Comparison of ENCODE assay signal across 8 cellular contexts in genomic region chr16:87388818-87389134, GRCh38. TPM values are rescaled to one million over a fixed set of nuclear protein-coding genes. Genes with fewer than 3 reads are reported as not detected.
DNase-seq lines count a peak whose midpoint lies in the region; ATAC-seq and TF ChIP-seq lines count a peak whose summit lies in the region.

No MANE protein-coding gene starts in this region.

- ATAC-seq in left ventricle myocardium superior, result no peak
- no peak for ATAC-seq in naive thymus-derived CD4-positive, alpha-beta T cell
- no peak for ATAC-seq in HG02610 (IDR thresholded peaks at IDR 0.05; ENCODE audit: unreplicated experiment)
- ATAC-seq in GM19455 (IDR thresholded peaks at IDR 0.05; ENCODE audit: unreplicated experiment), result no peak

- POLR2A ChIA-PET in naive thymus-derived CD4-positive, alpha-beta T cell (lab: Charles Lee), result interaction anchor here (0.6 to 1.5 kb wide), 10 partner anchors 9 to 562 kb away, joined by 3 to 5 read pairs (median 3); partner anchors contain the start of genes BANP, C16orf95 and KLHDC4

- H3K27ac Mint-ChIP-seq in brain, result peak overlapping the region; percentile 96 to 100 (median 99)
- peak overlapping the region; percentile 87 to 99 (median 96) for H3K27ac Mint-ChIP-seq in naive thymus-derived CD4-positive, alpha-beta T cell

- H3K4me3 Mint-ChIP-seq in brain, result peak overlapping the region; percentile 75 to 89 (median 81)
- peak overlapping the region in 9 of 10 donors; percentile 64 to 78 (median 70) for H3K4me3 Mint-ChIP-seq in naive thymus-derived CD4-positive, alpha-beta T cell

- H3K27me3 ChIP-seq in left ventricle myocardium inferior (ENCODE audit: low read depth), result no peaks in the 10 kb centered on the region
- no peaks in the 10 kb centered on the region for H3K27me3 ChIP-seq in naive thymus-derived CD4-positive, alpha-beta T cell (ENCODE audit: control insufficient read depth in 2 of 2, insufficient read depth in 2 of 2, low read length in 2 of 2)

- intact Hi-C loops in left ventricle myocardium inferior (cut with micrococcal nuclease), result no loop called here
- intact Hi-C loops in left ventricle myocardium superior (cut with micrococcal nuclease), result no loop called here
- intact Hi-C loops in naive thymus-derived CD4-positive, alpha-beta T cell (cut with micrococcal nuclease), result loop anchor here (1.0 to 10.0 kb wide), 9 partner anchors 71 to 1066 kb away; partner anchors contain the start of genes C16orf95 (in 2 of the 2), ZCCHC14 (in 2 of the 2), BANP (in 1 of the 2) and FOXC2 (in 1 of the 2)

- H3K36me3 ChIP-seq in left ventricle myocardium inferior, result no peaks in the 10 kb centered on the region
- H3K36me3 ChIP-seq in naive thymus-derived CD4-positive, alpha-beta T cell (ENCODE audit: control insufficient read depth in 2 of 3, insufficient read depth in 3 of 3, low read length in 3 of 3), result peaks cover 0 to 5% (median 0%) of the 10 kb centered on the region in 3 experiments

- H3K4me3 ChIP-seq in left ventricle myocardium inferior, result peak overlapping the region; percentile 51
- peak overlapping the region; percentile 27 for H3K4me3 ChIP-seq in naive thymus-derived CD4-positive, alpha-beta T cell (ENCODE audit: low read length)

- H3K36me3 Mint-ChIP-seq in brain, result peaks cover 8% of the 10 kb centered on the region
- peaks cover 0 to 4% (median 0%) of the 10 kb centered on the region in 5 donors for H3K36me3 Mint-ChIP-seq in naive thymus-derived CD4-positive, alpha-beta T cell

- peaks cover 60% of the 10 kb centered on the region for H3K4me1 ChIP-seq in left ventricle myocardium inferior
- peaks cover 22 to 34% of the 10 kb centered on the region in 2 donors for H3K4me1 ChIP-seq in naive thymus-derived CD4-positive, alpha-beta T cell (ENCODE audit: control insufficient read depth in 2 of 2, insufficient read depth in 2 of 2, low read length in 2 of 2)

- peaks cover 59% of the 10 kb centered on the region for H3K4me1 Mint-ChIP-seq in brain
- H3K4me1 Mint-ChIP-seq in naive thymus-derived CD4-positive, alpha-beta T cell, result peaks cover 21 to 60% (median 50%) of the 10 kb centered on the region in 7 donors

- TF ChIP-seq CTCF in left ventricle myocardium inferior (IDR thresholded peaks at IDR 0.05; ENCODE audit: borderline replicate concordance) (no peak), brain (conservative IDR thresholded peaks at IDR 0.05) (no peak)

- DNase-seq in left ventricle myocardium inferior, result no peak
- DNase-seq in left ventricle myocardium superior, result no peak
- DNase-seq in naive thymus-derived CD4-positive, alpha-beta T cell, result no peak
- no peak for DNase-seq in retina
- DNase-seq in NCI-H1694 (lab: John Stamatoyannopoulos, UW), result no peak

- H3K9me3 ChIP-seq in left ventricle myocardium inferior (replicated peaks), result no peaks in the 10 kb centered on the region
- no peaks in the 10 kb centered on the region for H3K9me3 ChIP-seq in naive thymus-derived CD4-positive, alpha-beta T cell (ENCODE audit: control insufficient read depth in 2 of 3, low read length in 3 of 3)

- peaks cover 8% of the 10 kb centered on the region for H3K27me3 Mint-ChIP-seq in brain
- peaks cover 0 to 2% (median 0%) of the 10 kb centered on the region in 5 donors for H3K27me3 Mint-ChIP-seq in naive thymus-derived CD4-positive, alpha-beta T cell

- H3K9me3 Mint-ChIP-seq in brain, result peaks cover 0 to 3% (median 0%) of the 10 kb centered on the region in 5 experiments
- peaks cover 0 to 4% (median 0%) of the 10 kb centered on the region in 11 donors for H3K9me3 Mint-ChIP-seq in naive thymus-derived CD4-positive, alpha-beta T cell

- CTCF ChIA-PET in naive thymus-derived CD4-positive, alpha-beta T cell (lab: Charles Lee), result interaction anchor here (0.6 kb wide), 1 partner anchor 1174 kb away, joined by 3 read pairs; no protein-coding TSS in a partner anchor

- H3K27ac ChIP-seq in left ventricle myocardium inferior (replicated peaks), result peak overlapping the region; percentile 93
- peak overlapping the region; percentile 86 for H3K27ac ChIP-seq in naive thymus-derived CD4-positive, alpha-beta T cell (ENCODE audit: low read depth, low read length)

RNA-seq across cellular contexts. Expression of gene MAP1LC3B, which starts 3.4 kb away (rescaled TPM):
- total RNA-seq in left ventricle myocardium inferior, result 131 TPM
- total RNA-seq in left ventricle myocardium superior, result 134 TPM
- 82.0 TPM for polyA plus RNA-seq in brain (ENCODE audit: insufficient read depth, low read depth, low replicate concordance)
- 100 to 1,000 TPM in 1 of 5 experiments, 10 to 100 TPM in 4; 54.5 to 126 (median 59.5) TPM for total RNA-seq in naive thymus-derived CD4-positive, alpha-beta T cell
- polyA plus RNA-seq in naive thymus-derived CD4-positive, alpha-beta T cell, result 100 to 1,000 TPM in 1 of 2 donors, 10 to 100 TPM in 1; 84.8 to 105 TPM

RNA-seq across cellular contexts. Expression of gene FBXO31, which starts 5.2 kb away (rescaled TPM):
- total RNA-seq in left ventricle myocardium inferior (74.5 TPM), left ventricle myocardium superior (71.7 TPM)
- polyA plus RNA-seq in brain (ENCODE audit: insufficient read depth, low read depth, low replicate concordance), result 33.4 TPM
- total RNA-seq in naive thymus-derived CD4-positive, alpha-beta T cell, result 10 to 100 TPM; 26.6 to 41.9 (median 39.3) TPM
- polyA plus RNA-seq in naive thymus-derived CD4-positive, alpha-beta T cell, result 10 to 100 TPM; 16.8 to 30.8 TPM

Comparison
In these comparisons a context has a peak if more than half of its experiments do, and no peak if none do; other contexts are left out.
1. intact Hi-C loops: an anchor here in naive thymus-derived CD4-positive, alpha-beta T cell (1.0 to 10.0 kb wide); none called in left ventricle myocardium inferior and left ventricle myocardium superior.